Comparison of ENCODE assay signal across 9 cellular contexts in the genomic region with DNA sequence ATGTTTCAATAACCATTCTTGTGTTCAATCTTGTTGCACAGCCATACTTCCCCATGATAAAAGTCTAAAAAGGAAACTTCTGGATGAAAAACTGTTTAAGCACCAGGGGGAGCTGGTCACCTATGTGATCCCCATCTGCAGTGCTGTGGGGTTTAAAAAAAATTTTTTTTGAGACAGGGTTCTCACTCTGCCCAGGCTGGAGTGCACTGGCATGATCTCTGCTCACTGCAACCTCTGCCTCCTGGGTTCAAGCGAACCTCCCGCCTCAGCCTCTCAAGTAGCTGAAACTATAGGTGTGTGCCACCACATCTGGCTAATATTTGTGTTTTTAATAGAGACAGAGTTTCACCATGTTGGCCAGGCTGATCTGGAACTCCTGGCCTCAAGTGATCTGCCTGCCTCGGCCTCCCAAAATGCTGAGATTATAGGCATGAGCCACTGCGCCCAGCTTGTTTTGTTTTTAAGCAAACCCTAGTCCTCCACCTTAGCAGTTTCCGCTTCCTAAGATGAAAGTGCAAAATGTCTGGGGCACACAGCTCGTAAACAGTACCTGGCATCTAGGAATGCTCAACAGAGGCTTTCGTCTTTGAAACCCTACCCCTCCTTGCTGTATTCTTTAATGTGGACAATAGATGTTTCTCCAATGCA. TPM values are rescaled to one million over a fixed set of nuclear protein-coding genes. Genes with fewer than 3 reads are reported as not detected.
DNase-seq lines count a peak whose midpoint lies in the region; ATAC-seq, FAIRE-seq and TF ChIP-seq lines count a peak whose summit lies in the region.
"Had no signal": no experiment of that assay in that cellular context is flagged by ENCODE, and none has a peak within 500 bp of the region (broad histone marks: within the 10 kb centered on the region; RNA-seq: fewer than 3 reads in every experiment).

No MANE protein-coding gene starts in this region.

- H3K4me1 Mint-ChIP-seq in mesothelial cell of epicardium: no peaks in the 10 kb centered on the region

- H3K36me3 Mint-ChIP-seq in mesothelial cell of epicardium: no peaks in the 10 kb centered on the region

- no peaks in the 10 kb centered on the region for H3K27me3 Mint-ChIP-seq in mesothelial cell of epicardium (ENCODE audit: low read depth)

- H3K27ac Mint-ChIP-seq in mesothelial cell of epicardium: no peak overlapping the region

- no peak for FAIRE-seq in HTR-8/SVneo (lab: Jason Lieb, UNC)

- no peak overlapping the region for H3K4me3 Mint-ChIP-seq in mesothelial cell of epicardium

- H3K9me3 Mint-ChIP-seq in mesothelial cell of epicardium: no peaks in the 10 kb centered on the region

- TF ChIP-seq CTCF in cardiac fibroblast (IDR thresholded peaks at IDR 0.05; ENCODE audit: low read depth, low read length) (peak; percentile 59), mesothelial cell of epicardium (IDR thresholded peaks at IDR 0.05; ENCODE audit: unreplicated experiment) (peak; percentile 58)

- no peak overlapping the region for H3K4me3 ChIP-seq in cardiac fibroblast (replicated peaks in 1 of 2; ENCODE audit: low read depth in 2 of 2, low read length in 2 of 2)
- H3K4me3 ChIP-seq: skin epidermis had no signal

- ATAC-seq in GM18907 (IDR thresholded peaks at IDR 0.05; ENCODE audit: unreplicated experiment): peak; percentile 68

- peak; percentile 11 for DNase-seq in CMK (ENCODE audit: low read depth)
- peak; percentile 32 for DNase-seq in HTR-8/SVneo (ENCODE audit: insufficient read length, low spot score)
- peak; percentile 44 for DNase-seq in SK-N-DZ (ENCODE audit: low spot score)
- peak; percentile 63 to 64 for DNase-seq in cardiac fibroblast (ENCODE audit: low read depth in 2 of 2)
- DNase-seq in mesothelial cell of epicardium (ENCODE audit: low spot score in 2 of 2, unreplicated experiment in 2 of 2): no peak
- no peak for DNase-seq in putamen (ENCODE audit: low spot score)
- no peak for DNase-seq in NCI-H187 (lab: John Stamatoyannopoulos, UW)

RNA-seq across cellular contexts. Expression of a gene that starts 25.4 kb away (rescaled TPM):
- 88.2 and 90.2 TPM in 2 replicates for polyA plus RNA-seq in SK-N-DZ (2014; cell fraction: cytosol; rRNA removed)
- polyA plus RNA-seq in SK-N-DZ (2014; cell fraction: nucleus; rRNA removed): 33.9 and 50.2 TPM in 2 replicates
- 65.9 to 68.5 TPM (median 66.9 TPM) in 3 replicates for total RNA-seq in mesothelial cell of epicardium

Comparison
In these comparisons a context has a peak if more than half of its experiments do, and no peak if none do; other contexts are left out.
1. DNase-seq: peak in CMK (single experiment), HTR-8/SVneo (single experiment), SK-N-DZ (single experiment) and cardiac fibroblast (2 of 2); none in mesothelial cell of epicardium (0 of 2), putamen (single experiment) and NCI-H187 (0 of 2).